ENCODE assay signal across 27 cellular contexts in genomic region chr1:8251635-8252034, GRCh38.
"Had no signal": no experiment of that assay in that cellular context is flagged by ENCODE, and none has a peak within 500 bp of the region (broad histone marks: within the 10 kb centered on the region; RNA-seq: fewer than 3 reads in every experiment).

No MANE protein-coding gene starts in this region.

- H3K27me3 ChIP-seq: esophagus muscularis mucosa, foreskin keratinocyte, heart right ventricle, tibial nerve had no signal

- DNase-seq: activated CD4-positive, alpha-beta T cell treated with anti-CD3 and anti-CD28 coated beads for 48 hours; activated CD4-positive, alpha-beta T cell treated with anti-CD3 and anti-CD28 coated beads, Interleukin-2, amount 50 U/mL, for 48 hours; activated CD8-positive, alpha-beta memory T cell treated with anti-CD3 and anti-CD28 coated beads for 24 hours; activated gamma-delta T cell; activated naive CD4-positive, alpha-beta T cell treated with anti-CD3 and anti-CD28 coated beads, Interleukin-2, amount 10 ng/mL, durations not matched to agents 7 days and 5 days; activated naive CD8-positive, alpha-beta T cell treated with anti-CD3 and anti-CD28 coated beads, Interleukin-2, amount 10 ng/mL, durations not matched to agents 7 days and 5 days; activated T-cell treated with anti-CD3 and anti-CD28 coated beads, Interleukin-2, amount 50 U/mL, for 1 hour; amygdala; central memory CD4-positive, alpha-beta T cell; foreskin keratinocyte; heart right ventricle; kidney glomerular epithelial cell; mammary epithelial cell; small intestine; stimulated activated CD4-positive, alpha-beta T cell treated with anti-CD3 and anti-CD28 coated beads, Interleukin-1b, Interleukin-23, amount 100 ng/mL, for 48 hours; stimulated activated CD4-positive, alpha-beta T cell treated with anti-CD3 and anti-CD28 coated beads, Interleukin-4, amount 100 ng/mL, for 4 hours; stimulated activated CD8-positive, alpha-beta memory T cell treated with anti-CD3 and anti-CD28 coated beads, Interleukin-4, amount 100 ng/mL, for 48 hours; stimulated activated naive CD8-positive, alpha-beta T cell treated with anti-CD3 and anti-CD28 coated beads, Interleukin-15, amount 100 ng/mL, for 72 hours; substantia nigra; SW 1271; T-helper 9 cell; WERI-Rb-1 had no signal

- H3K4me1 ChIP-seq: foreskin keratinocyte, heart right ventricle, tibial nerve had no signal

- H3K9me3 ChIP-seq: esophagus muscularis mucosa, heart right ventricle, tibial nerve had no signal

- H3K27ac ChIP-seq: foreskin keratinocyte, heart right ventricle, tibial nerve, WERI-Rb-1 had no signal

- H3K36me3 ChIP-seq: esophagus muscularis mucosa, heart right ventricle, tibial nerve, WERI-Rb-1 had no signal

- ATAC-seq: activated CD4-positive, CD25-positive, alpha-beta regulatory T cell treated with anti-CD3 and anti-CD28 coated beads, Interleukin-2, amount 50 U/mL, for 24 hours; foreskin keratinocyte; heart right ventricle; sciatic nerve; stimulated activated memory B cell treated with anti-CD40 and anti-IgM and Interleukin-4, amounts not matched to agents 10 μg/mL and 1 μg/mL and 100 μg/mL, for 72 hours; stimulated activated naive CD8-positive, alpha-beta T cell treated with anti-CD3 and anti-CD28 coated beads, Interleukin-15, amount 100 ng/mL, for 72 hours had no signal

- H3K4me3 ChIP-seq: esophagus muscularis mucosa, heart right ventricle, tibial nerve had no signal
